In genomic region chr16:10495031-10495345, GRCh38 we compare ENCODE assay signal across 19 cellular contexts.
DNase-seq lines count a peak whose midpoint lies in the region; ATAC-seq, FAIRE-seq and TF ChIP-seq lines count a peak whose summit lies in the region.
"Had no signal": no experiment of that assay in that cellular context is flagged by ENCODE, and none has a peak within 500 bp of the region (broad histone marks: within the 10 kb centered on the region; RNA-seq: fewer than 3 reads in every experiment).

No MANE protein-coding gene starts in this region.

- peaks cover 3% of the 10 kb centered on the region; the same call in 2 of the 3 replicates for H3K9me3 ChIP-seq in GM12878 (replicated peaks; ENCODE audit: control insufficient read depth, insufficient read depth, low read length)
- H3K9me3 ChIP-seq: HAP-1 had no signal

- no peaks in the 10 kb centered on the region for H3K27me3 ChIP-seq in GM12878 (replicated peaks in 1 of 2; ENCODE audit: control insufficient read depth in 2 of 2, insufficient read depth in 2 of 2, low read length in 1 of 2)
- H3K27me3 ChIP-seq: BLaER1 treated with 17β-estradiol and CSF1 and Interleukin-3, amounts not matched to agents 10 nM and 100 nM had no signal

- WGBS in GM12878 (ENCODE audit: insufficient coverage, insufficient replicate concordance, low lambda C conversion rate, missing lambda C conversion rate) = 38% methylated on average over 6 of the region's 6 CpGs

- no peaks in the 10 kb centered on the region for H3K79me2 ChIP-seq in GM12878 (ENCODE audit: control insufficient read depth, insufficient read depth, low read length)

- peaks cover 2% of the 10 kb centered on the region for H3K36me3 Mint-ChIP-seq in activated CD4-positive, alpha-beta memory T cell treated with anti-CD3 and anti-CD28 coated beads for 36 hours
- no peaks in the 10 kb centered on the region for H3K36me3 Mint-ChIP-seq in activated CD4-positive, alpha-beta memory T cell treated with anti-CD3 and anti-CD28 coated beads, Interleukin-2, amount 10 ng/mL, durations not matched to agents 7 days and 5 days (ENCODE audit: low read depth)
- peaks cover 4% of the 10 kb centered on the region for H3K36me3 Mint-ChIP-seq in stimulated activated memory B cell treated with anti-CD40 and anti-IgM and Interleukin-4, amounts not matched to agents 10 μg/mL and 1 μg/mL and 100 μg/mL, for 72 hours
- H3K36me3 Mint-ChIP-seq: CD8-positive, alpha-beta T cell had no signal

- peak overlapping the region; percentile 53 for H3K27ac Mint-ChIP-seq in activated CD4-positive, alpha-beta memory T cell treated with anti-CD3 and anti-CD28 coated beads for 36 hours
- H3K27ac Mint-ChIP-seq in activated CD4-positive, alpha-beta memory T cell treated with anti-CD3 and anti-CD28 coated beads, Interleukin-2, amount 10 ng/mL, durations not matched to agents 7 days and 5 days = no peak overlapping the region
- H3K27ac Mint-ChIP-seq in stimulated activated memory B cell treated with anti-CD40 and anti-IgM and Interleukin-4, amounts not matched to agents 10 μg/mL and 1 μg/mL and 100 μg/mL, for 72 hours = peak overlapping the region; percentile 40
- H3K27ac Mint-ChIP-seq: CD8-positive, alpha-beta T cell had no signal

- DNase-seq in activated CD4-positive, alpha-beta memory T cell treated with anti-CD3 and anti-CD28 coated beads for 36 hours = no peak
- DNase-seq in activated CD4-positive, alpha-beta memory T cell treated with anti-CD3 and anti-CD28 coated beads, Interleukin-2, amount 10 ng/mL, durations not matched to agents 7 days and 5 days = no peak
- no peak for DNase-seq in GM12878 (ENCODE audit: low read depth, low spot score)
- no peak for DNase-seq in dedifferentiated amniotic fluid mesenchymal stem cell (ENCODE audit: extremely low spot score)
- DNase-seq: Calu3; CD8-positive, alpha-beta T cell; DMS53; DND-41; EL; GM23248 had no signal

- intact Hi-C loops in activated CD4-positive, alpha-beta memory T cell treated with anti-CD3 and anti-CD28 coated beads for 36 hours (cut with micrococcal nuclease) = no loop called here
- intact Hi-C loops in GM12878 (cut with micrococcal nuclease; ENCODE audit: unreplicated experiment) = no loop called here

- CTCF ChIA-PET in activated CD4-positive, alpha-beta memory T cell treated with anti-CD3 and anti-CD28 coated beads for 36 hours (lab: Charles Lee) = interaction anchor here (1.4 to 2.0 kb wide), 2 partner anchors 15 to 20 kb away, joined by 4 to 5 read pairs; no protein-coding TSS in a partner anchor
- CTCF ChIA-PET in activated CD4-positive, alpha-beta memory T cell treated with anti-CD3 and anti-CD28 coated beads, Interleukin-2, amount 10 ng/mL, durations not matched to agents 7 days and 5 days (lab: Charles Lee) = interaction anchor here (1.0 kb wide), 1 partner anchor 20 kb away, joined by 3 read pairs; no protein-coding TSS in a partner anchor
- CTCF ChIA-PET in GM12878 (lab: Yijun Ruan, JAX) = interaction anchor here (1.2 kb wide), 1 partner anchor 26 kb away, joined by 3 read pairs; no protein-coding TSS in a partner anchor

- TF ChIP-seq RAD21 in GM12878 (IDR thresholded peaks at IDR 0.05; ENCODE audit: insufficient read depth, low read depth, low read length) = no peak

- POLR2A ChIA-PET in activated CD4-positive, alpha-beta memory T cell treated with anti-CD3 and anti-CD28 coated beads for 36 hours (lab: Charles Lee) = no interaction called here
- POLR2A ChIA-PET in activated CD4-positive, alpha-beta memory T cell treated with anti-CD3 and anti-CD28 coated beads, Interleukin-2, amount 10 ng/mL, durations not matched to agents 7 days and 5 days (lab: Charles Lee) = no interaction called here
- POLR2A ChIA-PET in GM12878 (lab: Charles Lee) = no interaction called here

- H3K4me3 Mint-ChIP-seq in activated CD4-positive, alpha-beta memory T cell treated with anti-CD3 and anti-CD28 coated beads for 36 hours = no peak overlapping the region
- no peak overlapping the region for H3K4me3 Mint-ChIP-seq in activated CD4-positive, alpha-beta memory T cell treated with anti-CD3 and anti-CD28 coated beads, Interleukin-2, amount 10 ng/mL, durations not matched to agents 7 days and 5 days
- no peak overlapping the region for H3K4me3 Mint-ChIP-seq in stimulated activated memory B cell treated with anti-CD40 and anti-IgM and Interleukin-4, amounts not matched to agents 10 μg/mL and 1 μg/mL and 100 μg/mL, for 72 hours
- H3K4me3 Mint-ChIP-seq: CD8-positive, alpha-beta T cell had no signal

- no peak overlapping the region for H3K4me3 ChIP-seq in GM12878
- H3K4me3 ChIP-seq: A549; BLaER1 treated with 17β-estradiol and CSF1 and Interleukin-3, amounts not matched to agents 10 nM and 100 nM; GM23248; HAP-1 had no signal

- TF ChIP-seq EP300 in GM12878 (IDR thresholded peaks at IDR 0.05; ENCODE audit: borderline replicate concordance in 1 of 2, control insufficient read depth in 1 of 2, low read depth in 2 of 2, low read length in 2 of 2) = no peak

- TF ChIP-seq CTCF in GM12878 (IDR thresholded peaks at IDR 0.05 in 2 of 3, conservative IDR thresholded peaks at IDR 0.05 in 1 of 3; ENCODE audit: control insufficient read depth in 2 of 3, extremely low read depth in 1 of 3, insufficient read depth in 1 of 3, low read depth in 3 of 3, low read length in 3 of 3) = no peak

- H3K27ac ChIP-seq in GM12878 (ENCODE audit: control insufficient read depth, insufficient read depth) = no peak overlapping the region
- H3K27ac ChIP-seq: 22Rv1; A549; BLaER1 treated with 17β-estradiol and CSF1 and Interleukin-3, amounts not matched to agents 10 nM and 100 nM; GM23248 had no signal

- H3K4me1 Mint-ChIP-seq in activated CD4-positive, alpha-beta memory T cell treated with anti-CD3 and anti-CD28 coated beads for 36 hours (ENCODE audit: low read depth) = peaks cover 5% of the 10 kb centered on the region
- H3K4me1 Mint-ChIP-seq in activated CD4-positive, alpha-beta memory T cell treated with anti-CD3 and anti-CD28 coated beads, Interleukin-2, amount 10 ng/mL, durations not matched to agents 7 days and 5 days = no peaks in the 10 kb centered on the region
- no peaks in the 10 kb centered on the region for H3K4me1 Mint-ChIP-seq in stimulated activated memory B cell treated with anti-CD40 and anti-IgM and Interleukin-4, amounts not matched to agents 10 μg/mL and 1 μg/mL and 100 μg/mL, for 72 hours

- FAIRE-seq in GM12878 (lab: Jason Lieb, UNC) = no peak
- FAIRE-seq: A549, GM12891, GM19239 had no signal

- no peaks in the 10 kb centered on the region for H3K27me3 Mint-ChIP-seq in activated CD4-positive, alpha-beta memory T cell treated with anti-CD3 and anti-CD28 coated beads for 36 hours
- H3K27me3 Mint-ChIP-seq in activated CD4-positive, alpha-beta memory T cell treated with anti-CD3 and anti-CD28 coated beads, Interleukin-2, amount 10 ng/mL, durations not matched to agents 7 days and 5 days = no peaks in the 10 kb centered on the region
- H3K27me3 Mint-ChIP-seq in stimulated activated memory B cell treated with anti-CD40 and anti-IgM and Interleukin-4, amounts not matched to agents 10 μg/mL and 1 μg/mL and 100 μg/mL, for 72 hours = no peaks in the 10 kb centered on the region

- no peaks in the 10 kb centered on the region for H3K36me3 ChIP-seq in GM12878 (ENCODE audit: control insufficient read depth in 2 of 2, insufficient read depth in 2 of 2, low read length in 1 of 2)
- H3K36me3 ChIP-seq: HAP-1 had no signal

- RAD21 ChIA-PET in GM12878 (lab: Charles Lee; ENCODE audit: unreplicated experiment) = no interaction called here

- H2AFZ ChIP-seq in GM12878 (ENCODE audit: control insufficient read depth, low read depth, low read length) = no peak overlapping the region
- H2AFZ ChIP-seq: GM23248 had no signal

- ATAC-seq in GM12878 (no peak), HG02938 (IDR thresholded peaks at IDR 0.05; ENCODE audit: unreplicated experiment) (no peak), GM19324 (IDR thresholded peaks at IDR 0.05; ENCODE audit: low FRiP score, unreplicated experiment) (no peak)
- no peak for ATAC-seq in stimulated activated memory B cell treated with anti-CD40 and anti-IgM and Interleukin-4, amounts not matched to agents 10 μg/mL and 1 μg/mL and 100 μg/mL, for 72 hours
- ATAC-seq: A549; CD8-positive, alpha-beta T cell had no signal

- in situ Hi-C loops in GM12878 (cut with MboI) = no loop called here

- H3K4me1 ChIP-seq in GM12878 (ENCODE audit: control insufficient read depth, insufficient read depth, low read length) = no peaks in the 10 kb centered on the region
- H3K4me1 ChIP-seq: A549; BLaER1 treated with 17β-estradiol and CSF1 and Interleukin-3, amounts not matched to agents 10 nM and 100 nM had no signal

- H4K20me1 ChIP-seq in GM12878 (ENCODE audit: control insufficient read depth, insufficient read depth) = no peaks in the 10 kb centered on the region
- H4K20me1 ChIP-seq: BLaER1 treated with 17β-estradiol and CSF1 and Interleukin-3, amounts not matched to agents 10 nM and 100 nM had no signal

- peaks cover 24% of the 10 kb centered on the region for H3K9me3 Mint-ChIP-seq in activated CD4-positive, alpha-beta memory T cell treated with anti-CD3 and anti-CD28 coated beads for 36 hours
- H3K9me3 Mint-ChIP-seq in activated CD4-positive, alpha-beta memory T cell treated with anti-CD3 and anti-CD28 coated beads, Interleukin-2, amount 10 ng/mL, durations not matched to agents 7 days and 5 days = peaks cover 19% of the 10 kb centered on the region
- H3K9me3 Mint-ChIP-seq in stimulated activated memory B cell treated with anti-CD40 and anti-IgM and Interleukin-4, amounts not matched to agents 10 μg/mL and 1 μg/mL and 100 μg/mL, for 72 hours = peaks cover 21% of the 10 kb centered on the region

- H3K9ac ChIP-seq in GM12878 (ENCODE audit: control insufficient read depth, insufficient read depth, low read length) = no peak overlapping the region
- H3K9ac ChIP-seq: BLaER1 treated with 17β-estradiol and CSF1 and Interleukin-3, amounts not matched to agents 10 nM and 100 nM; GM23248 had no signal

- SMC1A ChIA-PET in GM12878 (lab: Charles Lee; ENCODE audit: uncharacterized antibody, unreplicated experiment) = interaction anchor here (1.6 kb wide), 1 partner anchor 67 kb away, joined by 3 read pairs; no protein-coding TSS in a partner anchor

- BruUV-seq in GM12878 (replicated peaks; lab: Mats Ljungman, UMichigan) = no TSS peak

- no peak for TF ChIP-seq POLR2A in GM12878 (IDR thresholded peaks at IDR 0.05; ENCODE audit: low read depth, low read length)

- no peak overlapping the region for H3K4me2 ChIP-seq in GM12878 (ENCODE audit: control insufficient read depth, insufficient read depth)
- H3K4me2 ChIP-seq: A549; BLaER1 treated with 17β-estradiol and CSF1 and Interleukin-3, amounts not matched to agents 10 nM and 100 nM had no signal

TF ChIP-seq in GM12878, 131 proteins besides CTCF, POLR2A, EP300 and RAD21 (continues in another document):
- TF ChIP-seq JUND (IDR thresholded peaks at IDR 0.05; ENCODE audit: low read depth, low read length) (no peak), MTA2 (IDR thresholded peaks at IDR 0.05; ENCODE audit: low read depth) (no peak)
